ENCODE assay signal across 9 cellular contexts in genomic region chr1:161524742-161525250, GRCh38. TPM values are rescaled to one million over a fixed set of nuclear protein-coding genes. Genes with fewer than 3 reads are reported as not detected.
DNase-seq lines count a peak whose midpoint lies in the region; ATAC-seq, FAIRE-seq and TF ChIP-seq lines count a peak whose summit lies in the region.
"Not testable (repeated sequence)": the region's sequence is repeated elsewhere in the genome, so short reads cannot be mapped to it uniquely, and the experiment has no call there.
"Had no signal": no experiment of that assay in that cellular context is flagged by ENCODE, and none has a peak within 500 bp of the region (broad histone marks: within the 10 kb centered on the region; RNA-seq: fewer than 3 reads in every experiment).

No MANE protein-coding gene starts in this region.

- not testable (repeated sequence) for H3K27ac ChIP-seq in H1 (ENCODE audit: low read depth, low read length); rectal smooth muscle tissue (ENCODE audit: low read depth, low read length); aorta (ENCODE audit: low read depth in 1 of 2, low read length in 2 of 2)

- H2BK12ac ChIP-seq in H1 (ENCODE audit: low read depth, low read length), result not testable (repeated sequence)

- H3K4me1 ChIP-seq in Loucy (ENCODE audit: insufficient read depth, low read length, poor library complexity, severe bottlenecking); H1 (replicated peaks in 1 of 4; ENCODE audit: control insufficient read depth in 3 of 4, insufficient read depth in 4 of 4, low read length in 3 of 4); rectal smooth muscle tissue (ENCODE audit: control insufficient read depth, insufficient read depth, low read length); aorta (ENCODE audit: control insufficient read depth in 1 of 2, insufficient read depth in 2 of 2, low read length in 2 of 2): not testable (repeated sequence)

- TF ChIP-seq EP300 in H1 (IDR thresholded peaks at IDR 0.05; ENCODE audit: borderline replicate concordance in 1 of 2, low read depth in 2 of 2, low read length in 2 of 2), result not testable (repeated sequence)

- not testable (repeated sequence) for FAIRE-seq in H1 (lab: Jason Lieb, UNC)

- intact Hi-C loops in activated T-helper 1 cell treated with anti-CD3 and anti-CD28 coated beads, Interleukin-12 subunit alpha, Interleukin-12 subunit beta, Interleukin-2, Interleukin-4 antibody, amounts not matched to agents 30 ng/mL and 10 ng/mL and 1 ng/mL, durations not matched to agents 14 hours and 24 hours and 36 hours (cut with micrococcal nuclease); left colon (cut with DNase I, micrococcal nuclease); aorta (cut with DNase I): not testable (repeated sequence)

- H3K36me3 ChIP-seq in Loucy (ENCODE audit: insufficient read depth, low read length); H1 (ENCODE audit: control insufficient read depth in 2 of 4, insufficient read depth in 4 of 4, low read length in 3 of 4); rectal smooth muscle tissue (ENCODE audit: control insufficient read depth, insufficient read depth, low read length); aorta (ENCODE audit: control insufficient read depth in 1 of 2, insufficient read depth in 2 of 2, low read length in 1 of 2): not testable (repeated sequence)

- not testable (repeated sequence) for H2AK5ac ChIP-seq in H1 (ENCODE audit: low read depth, low read length)

- CTCF ChIA-PET in H1 (lab: Charles Lee; ENCODE audit: partially characterized antibody), result interaction anchor here (1.3 kb wide), 1 partner anchor 38 kb away, joined by 4 read pairs; no protein-coding TSS in a partner anchor

- H3K4me2 ChIP-seq in Loucy (ENCODE audit: low read depth, low read length, poor library complexity, severe bottlenecking), result peak overlapping the region; percentile 58
- H3K4me2 ChIP-seq in H1 (ENCODE audit: insufficient read depth in 1 of 2, low read depth in 2 of 2, low read length in 2 of 2), result peak overlapping the region; percentile 49 to 64

- H4K91ac ChIP-seq in H1 (replicated peaks; ENCODE audit: insufficient read length, low read length), result not testable (repeated sequence)

- peak; percentile 38 for ATAC-seq in GM18511 (IDR thresholded peaks at IDR 0.05; ENCODE audit: unreplicated experiment)
- peak; percentile 67 for ATAC-seq in left colon
- ATAC-seq in aorta (ENCODE audit: low FRiP score), result peak; percentile 64

- not testable (repeated sequence) for H3K4ac ChIP-seq in H1 (replicated peaks; ENCODE audit: insufficient read length, low read depth, low read length)

- not testable (repeated sequence) for H4K8ac ChIP-seq in H1 (ENCODE audit: extremely low read depth, insufficient read depth, low read length)

- H3K36me3 Mint-ChIP-seq in HFFc6 (ENCODE audit: low read depth); activated T-helper 1 cell treated with anti-CD3 and anti-CD28 coated beads, Interleukin-12 subunit alpha, Interleukin-12 subunit beta, Interleukin-2, Interleukin-4 antibody, amounts not matched to agents 30 ng/mL and 10 ng/mL and 1 ng/mL, durations not matched to agents 14 hours and 24 hours and 36 hours (ENCODE audit: low read depth): not testable (repeated sequence)

- peak overlapping the region; percentile 97 for H3K9ac ChIP-seq in Loucy (ENCODE audit: low read depth, low read length, poor library complexity, severe bottlenecking)
- H3K9ac ChIP-seq in H1 (replicated peaks in 1 of 4; ENCODE audit: extremely low read depth in 1 of 4, low read depth in 3 of 4, low read length in 3 of 4); rectal smooth muscle tissue (ENCODE audit: low read length): not testable (repeated sequence)

- TF ChIP-seq RAD21 in H1 (IDR thresholded peaks at IDR 0.05 in 1 of 2, conservative IDR thresholded peaks at IDR 0.05 in 1 of 2; ENCODE audit: low read depth in 2 of 2, low read length in 2 of 2), result not testable (repeated sequence)

- not testable (repeated sequence) for H3K14ac ChIP-seq in H1 (ENCODE audit: insufficient read length)

- H3K9me2 ChIP-seq in Loucy (replicated peaks; ENCODE audit: low read depth, low read length), result not testable (repeated sequence)

- H2BK5ac ChIP-seq in H1 (ENCODE audit: low read depth, low read length), result not testable (repeated sequence)

- H3F3A ChIP-seq in Loucy (ENCODE audit: low read depth), result not testable (repeated sequence)

- H4K20me1 ChIP-seq in Loucy (ENCODE audit: insufficient read depth, low read length, poor library complexity, severe bottlenecking); H1 (replicated peaks in 1 of 2; ENCODE audit: control insufficient read depth in 1 of 2, insufficient read depth in 2 of 2, low read length in 2 of 2): not testable (repeated sequence)

- H3K23ac ChIP-seq in H1 (ENCODE audit: insufficient read length), result not testable (repeated sequence)

- peak overlapping the region; percentile 77 for H3K4me3 Mint-ChIP-seq in HFFc6
- peak overlapping the region; percentile 85 for H3K4me3 Mint-ChIP-seq in activated T-helper 1 cell treated with anti-CD3 and anti-CD28 coated beads, Interleukin-12 subunit alpha, Interleukin-12 subunit beta, Interleukin-2, Interleukin-4 antibody, amounts not matched to agents 30 ng/mL and 10 ng/mL and 1 ng/mL, durations not matched to agents 14 hours and 24 hours and 36 hours

- POLR2A ChIA-PET in H1 (lab: Charles Lee; ENCODE audit: partially characterized antibody), result not testable (repeated sequence)

- not testable (repeated sequence) for H3K27me3 Mint-ChIP-seq in HFFc6 (ENCODE audit: insufficient read depth)
- H3K27me3 Mint-ChIP-seq in activated T-helper 1 cell treated with anti-CD3 and anti-CD28 coated beads, Interleukin-12 subunit alpha, Interleukin-12 subunit beta, Interleukin-2, Interleukin-4 antibody, amounts not matched to agents 30 ng/mL and 10 ng/mL and 1 ng/mL, durations not matched to agents 14 hours and 24 hours and 36 hours (ENCODE audit: insufficient read depth), result peaks cover 38% of the 10 kb centered on the region

- not testable (repeated sequence) for H4K5ac ChIP-seq in H1 (ENCODE audit: insufficient read length, low read depth, low read length)

- H2BK20ac ChIP-seq in H1 (ENCODE audit: low read length), result not testable (repeated sequence)

- 10% methylated on average over 27 of the region's 53 CpGs; no CpG with 5 or more reads in 1 of the 2 experiments for WGBS in H1 (ENCODE audit: extremely low coverage in 1 of 2, insufficient coverage in 1 of 2, insufficient read length in 1 of 2, insufficient replicate concordance in 2 of 2, low coverage in 1 of 2, low lambda C conversion rate in 2 of 2, missing lambda C conversion rate in 1 of 2), 2 experiments
- 4 to 5% methylated on average over 32 to 42 of the region's 53 CpGs for WGBS in aorta, 2 donors

- TF ChIP-seq POLR2A in H1 (IDR thresholded peaks at IDR 0.05; ENCODE audit: control extremely low read depth in 1 of 2, low read depth in 2 of 2, low read length in 2 of 2), result not testable (repeated sequence)

- not testable (repeated sequence) for H3K18ac ChIP-seq in H1 (ENCODE audit: extremely low read depth, low read length)

- not testable (repeated sequence) for H3K4me1 Mint-ChIP-seq in HFFc6 (ENCODE audit: low read depth)
- H3K4me1 Mint-ChIP-seq in activated T-helper 1 cell treated with anti-CD3 and anti-CD28 coated beads, Interleukin-12 subunit alpha, Interleukin-12 subunit beta, Interleukin-2, Interleukin-4 antibody, amounts not matched to agents 30 ng/mL and 10 ng/mL and 1 ng/mL, durations not matched to agents 14 hours and 24 hours and 36 hours (ENCODE audit: low read depth), result peaks cover 17% of the 10 kb centered on the region

- TF ChIP-seq CTCF in HFFc6 (IDR thresholded peaks at IDR 0.05); Loucy (conservative IDR thresholded peaks at IDR 0.05; ENCODE audit: low read length); H1 (IDR thresholded peaks at IDR 0.05; ENCODE audit: control extremely low read depth in 1 of 3, insufficient read depth in 1 of 3, low read depth in 1 of 3, low read length in 3 of 3): not testable (repeated sequence)

- not testable (repeated sequence) for H3K9me3 Mint-ChIP-seq in HFFc6; activated T-helper 1 cell treated with anti-CD3 and anti-CD28 coated beads, Interleukin-12 subunit alpha, Interleukin-12 subunit beta, Interleukin-2, Interleukin-4 antibody, amounts not matched to agents 30 ng/mL and 10 ng/mL and 1 ng/mL, durations not matched to agents 14 hours and 24 hours and 36 hours

- not testable (repeated sequence) for H3K23me2 ChIP-seq in H1 (ENCODE audit: low read depth, low read length)

- not testable (repeated sequence) for H2BK120ac ChIP-seq in H1 (replicated peaks; ENCODE audit: low read depth, low read length)

- not testable (repeated sequence) for H2BK15ac ChIP-seq in H1 (ENCODE audit: low read length)

- H3K79me1 ChIP-seq in H1 (ENCODE audit: low read depth, low read length), result not testable (repeated sequence)

- not testable (repeated sequence) for H3K9me3 ChIP-seq in Loucy (ENCODE audit: insufficient read depth, low read depth, low read length); H1 (ENCODE audit: insufficient read depth in 2 of 2, low read depth in 1 of 2, low read length in 1 of 2); aorta (ENCODE audit: control insufficient read depth, low read length)

- not testable (repeated sequence) for H3K79me2 ChIP-seq in Loucy (ENCODE audit: insufficient read depth, low read length); H1 (ENCODE audit: control insufficient read depth in 1 of 2, insufficient read depth in 2 of 2, low read length in 2 of 2)

- H2AFZ ChIP-seq in Loucy (ENCODE audit: low read length); H1 (ENCODE audit: low read length): not testable (repeated sequence)

- H3K4me3 ChIP-seq in Loucy (ENCODE audit: low read length, poor library complexity, severe bottlenecking), result peak overlapping the region; percentile 84
- peak overlapping the region; percentile 23 to 68 (median 43); a peak in 6 of 8 replicates for H3K4me3 ChIP-seq in H1 (ENCODE audit: extremely low read depth in 1 of 4, insufficient read depth in 2 of 4, low read depth in 3 of 4, low read length in 4 of 4)
- H3K4me3 ChIP-seq in rectal smooth muscle tissue (ENCODE audit: low read length), result peak overlapping the region; percentile 58
- H3K4me3 ChIP-seq in aorta (ENCODE audit: low read length in 2 of 2), result peak overlapping the region; percentile 29 to 54

- DNase-seq in HFFc6; activated T-helper 1 cell treated with anti-CD3 and anti-CD28 coated beads, Interleukin-12 subunit alpha, Interleukin-12 subunit beta, Interleukin-2, Interleukin-4 antibody, amounts not matched to agents 30 ng/mL and 10 ng/mL and 1 ng/mL, durations not matched to agents 14 hours and 24 hours and 36 hours (ENCODE audit: low spot score); H1 (ENCODE audit: low read depth in 1 of 2, low spot score in 2 of 2); left colon: not testable (repeated sequence)
- peak in 1 of 2 donors; percentile 48 for DNase-seq in aorta

- not testable (repeated sequence) for H3K27me3 ChIP-seq in Loucy (ENCODE audit: insufficient read depth, low read length, poor library complexity, severe bottlenecking); rectal smooth muscle tissue (ENCODE audit: control insufficient read depth, insufficient read depth, low read length); aorta (ENCODE audit: control insufficient read depth in 1 of 2, insufficient read depth in 2 of 2, low read length in 1 of 2)
- peaks cover 11 to 21% (median 16%) of the 10 kb centered on the region in 4 experiments; a peak in 6 of 7 replicates for H3K27me3 ChIP-seq in H1 (replicated peaks in 1 of 4; ENCODE audit: control insufficient read depth in 3 of 4, extremely low read depth in 1 of 4, insufficient read depth in 3 of 4, low read length in 3 of 4)

- not testable (repeated sequence) for H3K56ac ChIP-seq in H1 (replicated peaks; ENCODE audit: insufficient read length, low read depth, low read length)

- not testable (repeated sequence) for H3K27ac Mint-ChIP-seq in HFFc6; activated T-helper 1 cell treated with anti-CD3 and anti-CD28 coated beads, Interleukin-12 subunit alpha, Interleukin-12 subunit beta, Interleukin-2, Interleukin-4 antibody, amounts not matched to agents 30 ng/mL and 10 ng/mL and 1 ng/mL, durations not matched to agents 14 hours and 24 hours and 36 hours

RNA-seq across cellular contexts. Expression of gene HSPA6, which starts 0.5 kb away (rescaled TPM):
- total RNA-seq in HFFc6 (2021; fragmentation: NEBNext Ultra II Directional; extraction: Animal tissue kit (Norgen Biotek cat#: 25700)), result under 1 TPM; 0.10 to 0.45 (median 0.19) TPM
- total RNA-seq in activated T-helper 1 cell treated with anti-CD3 and anti-CD28 coated beads, Interleukin-12 subunit alpha, Interleukin-12 subunit beta, Interleukin-2, Interleukin-4 antibody, amounts not matched to agents 30 ng/mL and 10 ng/mL and 1 ng/mL, durations not matched to agents 14 hours and 24 hours and 36 hours, result 0.59 and 0.99 TPM in 2 replicates
- 0.15 and 0.17 TPM in 2 replicates for total RNA-seq in H1 (2021; fragmentation: NEBNext Ultra II Directional; extraction: Animal tissue kit (Norgen Biotek cat#: 25700))
- polyA plus RNA-seq in H1 (2011; rRNA removed), result 0.05 and 0.06 TPM in 2 replicates
- polyA plus RNA-seq in H1 (2011; cell fraction: cytosol; rRNA removed), result 0.05 TPM
- not detected for polyA plus RNA-seq in H1 (2011; cell fraction: nucleus; rRNA removed)
- 0.11 to 0.15 TPM in 2 of 4 replicates, not detected in the others for polyA plus RNA-seq in H1 (2012, experiment 1 of 2)
- 0.08 TPM for polyA plus RNA-seq in H1 (2012, experiment 2 of 2)
- not detected for polyA plus RNA-seq in H1 (2013, experiment 1 of 2)
- not detected for polyA plus RNA-seq in H1 (2013, experiment 2 of 2)
- polyA minus RNA-seq in H1 (2011; rRNA and poly(A)+ RNA removed), result not detected in 2 replicates
- not detected for polyA minus RNA-seq in H1 (2011; cell fraction: cytosol; rRNA and poly(A)+ RNA removed)
- 0.30 TPM for polyA minus RNA-seq in H1 (2011; cell fraction: nucleus; rRNA and poly(A)+ RNA removed)
- total RNA-seq in left colon, result 1 to 10 TPM in 1 of 2 donors, under 1 TPM in 1; 0.64 to 1.4 TPM
- 10 to 100 TPM in 1 of 2 donors, 1 to 10 TPM in 1; 9.0 to 19.0 TPM for total RNA-seq in aorta
- 1 to 10 TPM; 1.1 to 1.4 TPM for polyA plus RNA-seq in aorta

RNA-seq across cellular contexts. Expression of gene FCGR2A, which starts 19.5 kb away (rescaled TPM):
- total RNA-seq in HFFc6 (2021; fragmentation: NEBNext Ultra II Directional; extraction: Animal tissue kit (Norgen Biotek cat#: 25700)), result under 1 TPM; 0.12 to 0.57 (median 0.29) TPM
- total RNA-seq in activated T-helper 1 cell treated with anti-CD3 and anti-CD28 coated beads, Interleukin-12 subunit alpha, Interleukin-12 subunit beta, Interleukin-2, Interleukin-4 antibody, amounts not matched to agents 30 ng/mL and 10 ng/mL and 1 ng/mL, durations not matched to agents 14 hours and 24 hours and 36 hours, result not detected in 2 replicates
- 0.55 and 0.71 TPM in 2 replicates for total RNA-seq in H1 (2021; fragmentation: NEBNext Ultra II Directional; extraction: Animal tissue kit (Norgen Biotek cat#: 25700))
- polyA plus RNA-seq in H1 (2011; rRNA removed) (0.28 and 0.86 TPM in 2 replicates), aorta (10 to 100 TPM; 13.3 to 83.1 TPM)
- 0.49 TPM for polyA plus RNA-seq in H1 (2011; cell fraction: cytosol; rRNA removed)
- polyA plus RNA-seq in H1 (2011; cell fraction: nucleus; rRNA removed), result 0.26 TPM
- polyA plus RNA-seq in H1 (2012, experiment 1 of 2), result 0.39 to 0.71 TPM (median 0.51 TPM) in 4 replicates
- 0.30 TPM for polyA plus RNA-seq in H1 (2012, experiment 2 of 2)
- polyA plus RNA-seq in H1 (2013, experiment 1 of 2), result 1.6 TPM
- 1.7 TPM for polyA plus RNA-seq in H1 (2013, experiment 2 of 2)
- 0.19 and 0.34 TPM in 2 replicates for polyA minus RNA-seq in H1 (2011; rRNA and poly(A)+ RNA removed)
- polyA minus RNA-seq in H1 (2011; cell fraction: cytosol; rRNA and poly(A)+ RNA removed), result not detected
- polyA minus RNA-seq in H1 (2011; cell fraction: nucleus; rRNA and poly(A)+ RNA removed), result not detected
- total RNA-seq in left colon (10 to 100 TPM in 1 of 2 donors, 1 to 10 TPM in 1; 5.5 to 17.4 TPM), aorta (100 to 1,000 TPM in 1 of 2 donors, 10 to 100 TPM in 1; 83.1 to 113 TPM)
- total RNA-seq: LHCN-M2 had no signal

RNA-seq across cellular contexts. Expression of gene FCGR3A, which starts 24.8 kb away (rescaled TPM):
- not detected for total RNA-seq in HFFc6 (2021; fragmentation: NEBNext Ultra II Directional; extraction: Animal tissue kit (Norgen Biotek cat#: 25700))
- not detected in 2 replicates for total RNA-seq in activated T-helper 1 cell treated with anti-CD3 and anti-CD28 coated beads, Interleukin-12 subunit alpha, Interleukin-12 subunit beta, Interleukin-2, Interleukin-4 antibody, amounts not matched to agents 30 ng/mL and 10 ng/mL and 1 ng/mL, durations not matched to agents 14 hours and 24 hours and 36 hours
- not detected in 2 replicates for total RNA-seq in H1 (2021; fragmentation: NEBNext Ultra II Directional; extraction: Animal tissue kit (Norgen Biotek cat#: 25700))
- polyA plus RNA-seq in H1 (2011; rRNA removed) (not detected in 2 replicates), aorta (100 to 1,000 TPM in 1 of 2 donors, 10 to 100 TPM in 1; 13.9 to 108 TPM)
- polyA plus RNA-seq in H1 (2011; cell fraction: cytosol; rRNA removed), result not detected
- polyA plus RNA-seq in H1 (2011; cell fraction: nucleus; rRNA removed), result not detected
- not detected in 4 replicates for polyA plus RNA-seq in H1 (2012, experiment 1 of 2)
- not detected for polyA plus RNA-seq in H1 (2012, experiment 2 of 2)
- not detected for polyA plus RNA-seq in H1 (2013, experiment 1 of 2)
- polyA plus RNA-seq in H1 (2013, experiment 2 of 2), result not detected
- polyA minus RNA-seq in H1 (2011; rRNA and poly(A)+ RNA removed), result not detected in 2 replicates
- not detected for polyA minus RNA-seq in H1 (2011; cell fraction: cytosol; rRNA and poly(A)+ RNA removed)
- polyA minus RNA-seq in H1 (2011; cell fraction: nucleus; rRNA and poly(A)+ RNA removed), result not detected
- total RNA-seq in left colon (10 to 100 TPM in 1 of 2 donors, 1 to 10 TPM in 1; 3.7 to 11.7 TPM), aorta (100 to 1,000 TPM in 1 of 2 donors, 10 to 100 TPM in 1; 88.2 to 116 TPM)
- total RNA-seq: LHCN-M2 had no signal

Comparison
In these comparisons a context has a peak if more than half of its experiments do, and no peak if none do; other contexts are left out.
1. RNA of gene FCGR2A, which starts 19.5 kb away (total RNA-seq): 83.1 to 113 TPM in aorta; 5.5 to 17.4 TPM in left colon, 0.55 to 0.71 TPM in H1, 0.12 to 0.57 TPM in HFFc6 and not detected in activated T-helper 1 cell treated with anti-CD3 and anti-CD28 coated beads, Interleukin-12 subunit alpha, Interleukin-12 subunit beta, Interleukin-2, Interleukin-4 antibody, amounts not matched to agents 30 ng/mL and 10 ng/mL and 1 ng/mL, durations not matched to agents 14 hours and 24 hours and 36 hours; every median in the first group is over 4 times any median in the second.
2. RNA of gene FCGR3A, which starts 24.8 kb away (total RNA-seq): 88.2 to 116 TPM in aorta; 3.7 to 11.7 TPM in left colon, not detected in HFFc6, not detected in activated T-helper 1 cell treated with anti-CD3 and anti-CD28 coated beads, Interleukin-12 subunit alpha, Interleukin-12 subunit beta, Interleukin-2, Interleukin-4 antibody, amounts not matched to agents 30 ng/mL and 10 ng/mL and 1 ng/mL, durations not matched to agents 14 hours and 24 hours and 36 hours and not detected in H1; every median in the first group is over 4 times any median in the second.
3. Peak in every context shown above with its lines, with median percentiles within 50 percentile points of each other: ATAC-seq and H3K4me3 ChIP-seq.